4 cellular contexts compared by ENCODE assay signal in the genomic region with DNA sequence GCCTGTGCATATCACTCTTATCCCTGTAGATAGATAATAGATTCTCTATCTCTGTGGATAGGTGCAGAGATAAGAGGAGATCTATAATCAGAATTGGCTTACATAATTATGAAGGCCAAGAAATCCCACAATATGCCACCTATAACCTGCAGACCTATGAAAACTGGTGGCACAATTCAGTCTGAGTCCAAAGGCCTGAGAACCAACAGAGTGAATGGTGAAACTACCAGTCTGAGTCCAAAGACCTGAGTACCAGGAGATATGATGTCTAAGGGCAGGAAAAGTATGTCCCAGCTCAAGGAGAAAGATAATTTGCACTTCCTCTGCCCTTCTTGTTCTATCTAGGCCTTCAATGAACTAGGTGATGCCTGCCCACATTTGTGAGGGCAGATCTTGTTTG. TPM values are rescaled to one million over a fixed set of nuclear protein-coding genes. Genes with fewer than 3 reads are reported as not detected.
"Had no signal": no experiment of that assay in that cellular context is flagged by ENCODE, and none has a peak within 500 bp of the region (broad histone marks: within the 10 kb centered on the region; RNA-seq: fewer than 3 reads in every experiment).

No MANE protein-coding gene starts in this region.

RNA-seq across cellular contexts. Expression of a gene that starts 54.6 kb away (rescaled TPM):
- total RNA-seq: RPMI7951, SJCRH30, SJSA1, SK-MEL-5 had no signal
